In the genomic region with DNA sequence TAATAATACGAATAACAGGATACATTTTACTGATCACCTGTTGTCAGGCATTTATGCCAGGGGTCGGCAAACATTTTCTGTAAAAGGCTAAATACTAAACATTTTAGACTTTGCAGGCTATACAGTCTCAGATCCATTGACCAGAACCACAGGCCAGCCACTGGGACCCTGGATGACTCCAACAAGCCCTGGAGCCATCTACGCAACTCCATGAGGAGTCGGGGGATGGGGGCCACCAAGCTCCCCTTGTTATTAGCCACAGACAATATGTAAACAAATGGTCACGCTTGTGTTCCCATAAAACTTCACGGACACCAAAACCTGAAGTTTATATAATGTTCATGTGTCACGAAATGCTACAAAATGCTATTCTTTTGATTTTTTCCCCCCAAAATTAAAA, we compare ENCODE assay signal across 16 cellular contexts. TPM values are rescaled to one million over a fixed set of nuclear protein-coding genes. Genes with fewer than 3 reads are reported as not detected.
DNase-seq lines count a peak whose midpoint lies in the region; ATAC-seq and FAIRE-seq lines count a peak whose summit lies in the region.
"Had no signal": no experiment of that assay in that cellular context is flagged by ENCODE, and none has a peak within 500 bp of the region (broad histone marks: within the 10 kb centered on the region; RNA-seq: fewer than 3 reads in every experiment).

No MANE protein-coding gene starts in this region.

- no peaks in the 10 kb centered on the region for H3K9me3 Mint-ChIP-seq in activated naive CD8-positive, alpha-beta T cell treated with anti-CD3 and anti-CD28 coated beads, Interleukin-2, amount 10 ng/mL, durations not matched to agents 7 days and 5 days
- no peaks in the 10 kb centered on the region for H3K9me3 Mint-ChIP-seq in activated naive CD8-positive, alpha-beta T cell treated with anti-CD3 and anti-CD28 coated beads, Interleukin-2, amount 50 U/mL, for 24 hours

- H3K4me3 Mint-ChIP-seq in activated naive CD8-positive, alpha-beta T cell treated with anti-CD3 and anti-CD28 coated beads, Interleukin-2, amount 10 ng/mL, durations not matched to agents 7 days and 5 days: no peak overlapping the region
- no peak overlapping the region for H3K4me3 Mint-ChIP-seq in activated naive CD8-positive, alpha-beta T cell treated with anti-CD3 and anti-CD28 coated beads, Interleukin-2, amount 50 U/mL, for 24 hours

- H3K4me3 ChIP-seq in neuron (ENCODE audit: low read length): peak overlapping the region; percentile 15

- no peak overlapping the region for H3K27ac Mint-ChIP-seq in activated naive CD8-positive, alpha-beta T cell treated with anti-CD3 and anti-CD28 coated beads, Interleukin-2, amount 10 ng/mL, durations not matched to agents 7 days and 5 days
- no peak overlapping the region for H3K27ac Mint-ChIP-seq in activated naive CD8-positive, alpha-beta T cell treated with anti-CD3 and anti-CD28 coated beads, Interleukin-2, amount 50 U/mL, for 24 hours

- ATAC-seq in activated naive CD8-positive, alpha-beta T cell treated with anti-CD3 and anti-CD28 coated beads, Interleukin-2, amount 10 ng/mL, durations not matched to agents 7 days and 5 days (ENCODE audit: low read depth): no peak
- no peak for ATAC-seq in activated naive CD8-positive, alpha-beta T cell treated with anti-CD3 and anti-CD28 coated beads, Interleukin-2, amount 50 U/mL, for 24 hours
- ATAC-seq in HG02870 (IDR thresholded peaks at IDR 0.05; ENCODE audit: unreplicated experiment) (no peak), HG02610 (IDR thresholded peaks at IDR 0.05; ENCODE audit: unreplicated experiment) (no peak)

- no peak overlapping the region for H2AFZ ChIP-seq in neuron (ENCODE audit: low read depth, low read length)

- H3K27me3 Mint-ChIP-seq in activated naive CD8-positive, alpha-beta T cell treated with anti-CD3 and anti-CD28 coated beads, Interleukin-2, amount 10 ng/mL, durations not matched to agents 7 days and 5 days: peaks cover 38% of the 10 kb centered on the region
- peaks cover 37% of the 10 kb centered on the region for H3K27me3 Mint-ChIP-seq in activated naive CD8-positive, alpha-beta T cell treated with anti-CD3 and anti-CD28 coated beads, Interleukin-2, amount 50 U/mL, for 24 hours

- no peaks in the 10 kb centered on the region for H3K9me3 ChIP-seq in neuron (ENCODE audit: low read length)

- POLR2A ChIA-PET in activated naive CD8-positive, alpha-beta T cell treated with anti-CD3 and anti-CD28 coated beads, Interleukin-2, amount 10 ng/mL, durations not matched to agents 7 days and 5 days (lab: Charles Lee): no interaction called here

- peaks cover 10% of the 10 kb centered on the region for H3K4me1 Mint-ChIP-seq in activated naive CD8-positive, alpha-beta T cell treated with anti-CD3 and anti-CD28 coated beads, Interleukin-2, amount 10 ng/mL, durations not matched to agents 7 days and 5 days
- H3K4me1 Mint-ChIP-seq in activated naive CD8-positive, alpha-beta T cell treated with anti-CD3 and anti-CD28 coated beads, Interleukin-2, amount 50 U/mL, for 24 hours: peaks cover 12% of the 10 kb centered on the region

- no peaks in the 10 kb centered on the region for H3K27me3 ChIP-seq in neuron (ENCODE audit: insufficient read depth, low read length)

- H3K4me1 ChIP-seq in neuron (ENCODE audit: insufficient read depth, low read length): peaks cover 47% of the 10 kb centered on the region

- peak; percentile 6 for DNase-seq in activated naive CD8-positive, alpha-beta T cell treated with anti-CD3 and anti-CD28 coated beads, Interleukin-2, amount 10 ng/mL, durations not matched to agents 7 days and 5 days
- DNase-seq in activated naive CD8-positive, alpha-beta T cell treated with anti-CD3 and anti-CD28 coated beads, Interleukin-2, amount 50 U/mL, for 24 hours: no peak
- DNase-seq in ecto neural progenitor cell (ENCODE audit: low spot score): peak; percentile 25
- DNase-seq in GM19239 (ENCODE audit: insufficient read length, low spot score): no peak
- DNase-seq in NCI-H1105 treated with DMSO at 0.1 percent for 48 hours (lab: John Stamatoyannopoulos, UW): no peak
- DNase-seq: NCI-H2227 treated with DMSO at 0.1 percent for 48 hours; NCI-H526 treated with DMSO at 0.1 percent for 48 hours; NK-92 treated with Interleukin-12 subunit alpha and Interleukin-12 subunit beta, amount 100 ng/mL, for 24 hours; OCI-M1; RPMI8226 had no signal

- H3K36me3 ChIP-seq in neuron (ENCODE audit: insufficient read depth, low read length): peaks cover 12% of the 10 kb centered on the region

- FAIRE-seq in GM19239 (lab: Jason Lieb, UNC): no peak
- FAIRE-seq: H54, HTR-8/SVneo had no signal

- H3K36me3 Mint-ChIP-seq in activated naive CD8-positive, alpha-beta T cell treated with anti-CD3 and anti-CD28 coated beads, Interleukin-2, amount 10 ng/mL, durations not matched to agents 7 days and 5 days: no peaks in the 10 kb centered on the region
- no peaks in the 10 kb centered on the region for H3K36me3 Mint-ChIP-seq in activated naive CD8-positive, alpha-beta T cell treated with anti-CD3 and anti-CD28 coated beads, Interleukin-2, amount 50 U/mL, for 24 hours (ENCODE audit: low read depth)

RNA-seq across cellular contexts. Expression of gene EMID1, which starts 54.4 kb away (rescaled TPM):
- not detected for total RNA-seq in activated naive CD8-positive, alpha-beta T cell treated with anti-CD3 and anti-CD28 coated beads, Interleukin-2, amount 10 ng/mL, durations not matched to agents 7 days and 5 days
- total RNA-seq: A172 had no signal

Comparison
In these comparisons a context has a peak if more than half of its experiments do, and no peak if none do; other contexts are left out.
1. DNase-seq: peak in activated naive CD8-positive, alpha-beta T cell treated with anti-CD3 and anti-CD28 coated beads, Interleukin-2, amount 10 ng/mL, durations not matched to agents 7 days and 5 days (single experiment) and ecto neural progenitor cell (single experiment); none in activated naive CD8-positive, alpha-beta T cell treated with anti-CD3 and anti-CD28 coated beads, Interleukin-2, amount 50 U/mL, for 24 hours (single experiment), GM19239 (single experiment) and NCI-H1105 treated with DMSO at 0.1 percent for 48 hours (single experiment).